27 cellular contexts compared by ENCODE assay signal in the genomic region with DNA sequence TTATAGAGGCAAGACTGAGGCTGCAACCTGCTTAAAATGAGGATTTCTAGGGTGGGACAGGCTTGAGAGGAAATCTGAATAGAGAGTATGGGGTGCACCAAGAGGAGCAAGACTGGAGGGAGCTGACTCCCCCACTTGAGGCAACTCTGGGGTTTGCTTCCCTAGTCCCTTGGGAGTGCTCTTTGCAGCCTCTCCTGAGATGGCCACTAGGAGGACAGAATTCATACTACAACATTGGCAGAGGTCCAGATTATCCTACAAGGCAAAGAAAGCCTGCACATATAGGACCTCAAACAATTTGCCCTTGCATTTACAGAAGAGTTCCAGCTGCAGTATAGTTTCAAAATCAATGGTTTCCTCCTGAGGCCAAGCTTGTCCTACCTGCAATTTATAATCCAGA.
A peak's percentile ranks its signal among the peaks of the same experiment; 100 is the strongest.
DNase-seq lines count a peak whose midpoint lies in the region; ATAC-seq, FAIRE-seq and TF ChIP-seq lines count a peak whose summit lies in the region.
"Had no signal": no experiment of that assay in that cellular context is flagged by ENCODE, and none has a peak within 500 bp of the region (broad histone marks: within the 10 kb centered on the region; RNA-seq: fewer than 3 reads in every experiment).

No MANE protein-coding gene starts in this region.

- no peaks in the 10 kb centered on the region for H3F3A ChIP-seq in PC-3 (ENCODE audit: low read length, unreplicated experiment)

- POLR2A ChIA-PET in PC-3 (lab: Charles Lee; ENCODE audit: unreplicated experiment) = no interaction called here

- H3K4me3 ChIP-seq in PC-3 (ENCODE audit: low read length) (no peak overlapping the region), epithelial cell of esophagus (ENCODE audit: low read length) (no peak overlapping the region)
- H3K4me3 ChIP-seq: BLaER1 treated with 17β-estradiol and CSF1 and Interleukin-3, amounts not matched to agents 10 nM and 100 nM; lower lobe of right lung; right lobe of liver; spleen; uterus had no signal

- H3K27me3 ChIP-seq in PC-3 (ENCODE audit: low read length) = no peaks in the 10 kb centered on the region
- H3K27me3 ChIP-seq: BLaER1 treated with 17β-estradiol and CSF1 and Interleukin-3, amounts not matched to agents 10 nM and 100 nM; right lobe of liver; spleen; uterus had no signal

- CTCF ChIA-PET in PC-3 (lab: Charles Lee) = no interaction called here

- H3K79me2 ChIP-seq in PC-3 (ENCODE audit: low read length) = no peaks in the 10 kb centered on the region

- no peaks in the 10 kb centered on the region for H4K20me1 ChIP-seq in PC-3 (ENCODE audit: low read length)
- H4K20me1 ChIP-seq: BLaER1 treated with 17β-estradiol and CSF1 and Interleukin-3, amounts not matched to agents 10 nM and 100 nM had no signal

- no peak overlapping the region for H3K9ac ChIP-seq in PC-3 (ENCODE audit: low read length)
- H3K9ac ChIP-seq: BLaER1 treated with 17β-estradiol and CSF1 and Interleukin-3, amounts not matched to agents 10 nM and 100 nM had no signal

- H3K36me3 ChIP-seq in PC-3 (ENCODE audit: low read depth, low read length) = 0 out of 2 replicates have a peak, but pooled peaks cover 4% of the 10 kb centered on the region
- H3K36me3 ChIP-seq: BLaER1 treated with 17β-estradiol and CSF1 and Interleukin-3, amounts not matched to agents 10 nM and 100 nM; lower lobe of right lung; right lobe of liver; spleen; uterus had no signal

- no peak overlapping the region for H2AFZ ChIP-seq in PC-3 (ENCODE audit: low read length)

- intact Hi-C loops in PC-3 (cut with micrococcal nuclease) = no loop called here

- H3K9me3 ChIP-seq in PC-3 (ENCODE audit: low read length) = peaks cover 13% of the 10 kb centered on the region
- H3K9me3 ChIP-seq: right lobe of liver, uterus had no signal

- H3K9me2 ChIP-seq in PC-3 (replicated peaks; ENCODE audit: low read length) = no peaks in the 10 kb centered on the region

- H3K4me2 ChIP-seq in PC-3 (ENCODE audit: low read length) = no peak overlapping the region
- H3K4me2 ChIP-seq: BLaER1 treated with 17β-estradiol and CSF1 and Interleukin-3, amounts not matched to agents 10 nM and 100 nM had no signal

- FAIRE-seq in RCC 7860 (lab: Jason Lieb, UNC) = no peak
- FAIRE-seq: endometrium, frontal cortex had no signal

- TF ChIP-seq CTCF in 22Rv1 (IDR thresholded peaks at IDR 0.05) (peak; percentile 34), PC-3 (conservative IDR thresholded peaks at IDR 0.05; ENCODE audit: low read depth, low read length) (peak; percentile 33; the same call in 1 of the 2 replicates), epithelial cell of esophagus (IDR thresholded peaks at IDR 0.05; ENCODE audit: insufficient read depth, low read depth, low read length, missing control alignments) (no peak), GM20000 (IDR thresholded peaks at IDR 0.05; ENCODE audit: extremely low read depth, missing control alignments) (no peak)

- BruUV-seq in PC-3 (replicated peaks; lab: Mats Ljungman, UMichigan) = no TSS peak

- DNase-seq in ELR (ENCODE audit: low read depth) = peak; percentile 24
- DNase-seq in PC-3 = peak; percentile 4
- DNase-seq in epithelial cell of esophagus (ENCODE audit: low read depth) = peak; percentile 1
- no peak for DNase-seq in GM20000 (ENCODE audit: low spot score)
- no peak for DNase-seq in GM19238 (ENCODE audit: insufficient read length, low spot score)
- no peak for DNase-seq in RCC 7860 (ENCODE audit: low spot score)
- DNase-seq: activated CD4-positive, alpha-beta memory T cell treated with anti-CD3 and anti-CD28 coated beads, Interleukin-2, amount 10 ng/mL, durations not matched to agents 7 days and 5 days; activated CD4-positive, CD25-positive, alpha-beta regulatory T cell treated with anti-CD3 and anti-CD28 coated beads, Interleukin-2, amount 50 U/mL, for 72 hours; activated CD8-positive, alpha-beta memory T cell treated with anti-CD3 and anti-CD28 coated beads, Interleukin-2, amount 50 U/mL, for 4 hours; activated naive CD4-positive, alpha-beta T cell treated with Interleukin-2 at 50 U/mL for 16 hours; DMS79; GDM1; lower lobe of right lung; midbrain; naive B cell; NCI-H1930; NCI-H345; NCI-H774; right lobe of liver; spleen; stimulated activated CD4-positive, alpha-beta T cell treated with anti-CD3 and anti-CD28 coated beads, Interleukin-2, amount 100 ng/mL, for 24 hours; stimulated activated CD8-positive, alpha-beta memory T cell treated with anti-CD3 and anti-CD28 coated beads, Interleukin-4, amount 100 ng/mL, for 48 hours; uterus had no signal

- no peaks in the 10 kb centered on the region for H3K4me1 ChIP-seq in PC-3 (ENCODE audit: insufficient read depth, low read length)
- H3K4me1 ChIP-seq: lower lobe of right lung, right lobe of liver, spleen, uterus had no signal

- H3K27ac ChIP-seq in 22Rv1 = no peak overlapping the region
- H3K27ac ChIP-seq in PC-3 (ENCODE audit: low read length) = no peak overlapping the region
- H3K27ac ChIP-seq: BLaER1 treated with 17β-estradiol and CSF1 and Interleukin-3, amounts not matched to agents 10 nM and 100 nM; lower lobe of right lung; right lobe of liver; spleen; uterus had no signal

- no peak for ATAC-seq in PC-3
- ATAC-seq: lower lobe of right lung, right lobe of liver had no signal

Comparison
In these comparisons a context has a peak if more than half of its experiments do, and no peak if none do; other contexts are left out.
1. CTCF ChIP-seq: peak in 22Rv1 (single experiment) and PC-3 (single experiment); none in epithelial cell of esophagus (single experiment) and GM20000 (single experiment).
2. DNase-seq: peak in ELR (single experiment), PC-3 (single experiment) and epithelial cell of esophagus (single experiment); none in GM20000 (single experiment), GM19238 (single experiment) and RCC 7860 (single experiment).